33 cellular contexts compared by ENCODE assay signal in genomic region chr10:98675902-98676301, GRCh38.
"Had no signal": no experiment of that assay in that cellular context is flagged by ENCODE, and none has a peak within 500 bp of the region (broad histone marks: within the 10 kb centered on the region; RNA-seq: fewer than 3 reads in every experiment).

No MANE protein-coding gene starts in this region.

- H3K4me1 Mint-ChIP-seq: activated naive CD8-positive, alpha-beta T cell treated with anti-CD3 and anti-CD28 coated beads for 36 hours; activated naive CD8-positive, alpha-beta T cell treated with anti-CD3 and anti-CD28 coated beads, Interleukin-2, amount 50 U/mL, for 24 hours; activated T-helper 17 cell treated with anti-CD3 and anti-CD28 coated beads, Interleukin-2, amount 50 U/mL, for 72 hours had no signal

- H3K36me3 Mint-ChIP-seq: activated naive CD8-positive, alpha-beta T cell treated with anti-CD3 and anti-CD28 coated beads for 36 hours; WTC11 had no signal

- H3K4me3 ChIP-seq: adrenal gland, body of pancreas, esophagus muscularis mucosa, gastrocnemius medialis, heart left ventricle had no signal

- ATAC-seq: activated CD8-positive, alpha-beta T cell treated with anti-CD3 and anti-CD28 coated beads for 36 hours; activated naive CD8-positive, alpha-beta T cell treated with anti-CD3 and anti-CD28 coated beads, Interleukin-2, amount 50 U/mL, for 24 hours; activated T-cell treated with anti-CD3 and anti-CD28 coated beads, Interleukin-2, amount 50 U/mL, for 4 hours; activated T-helper 17 cell treated with anti-CD3 and anti-CD28 coated beads, Interleukin-2, amount 50 U/mL, for 72 hours; body of pancreas; effector memory CD8-positive, alpha-beta T cell; foreskin keratinocyte; gastrocnemius medialis; heart left ventricle; WTC11 had no signal

- FAIRE-seq: colon had no signal

- H3K27ac Mint-ChIP-seq: activated CD8-positive, alpha-beta T cell treated with anti-CD3 and anti-CD28 coated beads for 36 hours; activated naive CD8-positive, alpha-beta T cell treated with anti-CD3 and anti-CD28 coated beads for 36 hours; activated naive CD8-positive, alpha-beta T cell treated with anti-CD3 and anti-CD28 coated beads, Interleukin-2, amount 50 U/mL, for 24 hours; activated T-helper 17 cell treated with anti-CD3 and anti-CD28 coated beads, Interleukin-2, amount 50 U/mL, for 72 hours; effector memory CD8-positive, alpha-beta T cell; WTC11 had no signal

- H3K36me3 ChIP-seq: adrenal gland, esophagus muscularis mucosa, gastrocnemius medialis, heart left ventricle had no signal

- H3K9me3 ChIP-seq: adrenal gland, body of pancreas, esophagus muscularis mucosa, gastrocnemius medialis, heart left ventricle had no signal

- H3K4me3 Mint-ChIP-seq: activated CD8-positive, alpha-beta T cell treated with anti-CD3 and anti-CD28 coated beads for 36 hours; activated naive CD8-positive, alpha-beta T cell treated with anti-CD3 and anti-CD28 coated beads for 36 hours; activated naive CD8-positive, alpha-beta T cell treated with anti-CD3 and anti-CD28 coated beads, Interleukin-2, amount 50 U/mL, for 24 hours; activated T-cell treated with anti-CD3 and anti-CD28 coated beads, Interleukin-2, amount 50 U/mL, for 4 hours; activated T-helper 17 cell treated with anti-CD3 and anti-CD28 coated beads, Interleukin-2, amount 50 U/mL, for 72 hours; effector memory CD8-positive, alpha-beta T cell; WTC11 had no signal

- DNase-seq: activated CD4-positive, alpha-beta T cell treated with anti-CD3 and anti-CD28 coated beads for 1 hour; activated CD4-positive, alpha-beta T cell treated with anti-CD3 and anti-CD28 coated beads for 4 hours; activated CD4-positive, alpha-beta T cell treated with anti-CD3 and anti-CD28 coated beads, Interleukin-2, amount 50 U/mL, for 1 hour; activated CD4-positive, alpha-beta T cell treated with anti-CD3 and anti-CD28 coated beads, Interleukin-2, amount 50 U/mL, for 48 hours; activated CD8-positive, alpha-beta memory T cell treated with anti-CD3 and anti-CD28 coated beads for 24 hours; activated CD8-positive, alpha-beta T cell treated with anti-CD3 and anti-CD28 coated beads for 36 hours; activated effector memory CD4-positive, alpha-beta T cell treated with Interleukin-2 at 50 U/mL for 16 hours; activated gamma-delta T cell treated with Interleukin-2 at 50 U/mL for 16 hours; activated naive CD4-positive, alpha-beta T cell treated with anti-CD3 and anti-CD28 coated beads, Interleukin-2, amount 50 U/mL, for 16 hours; activated naive CD4-positive, alpha-beta T cell treated with Interleukin-2 at 50 U/mL for 16 hours; activated naive CD8-positive, alpha-beta T cell treated with anti-CD3 and anti-CD28 coated beads for 36 hours; activated naive CD8-positive, alpha-beta T cell treated with anti-CD3 and anti-CD28 coated beads, Interleukin-2, amount 50 U/mL, for 24 hours; activated T-cell treated with anti-CD3 and anti-CD28 coated beads, Interleukin-2, amount 50 U/mL, for 4 hours; adrenal gland; amygdala; aorta; body of pancreas; caudate nucleus; cortex of kidney; dermis blood vessel endothelial cell; effector CD4-positive, alpha-beta T cell; effector memory CD8-positive, alpha-beta T cell; erythroblast; foreskin keratinocyte; gastrocnemius medialis; glutamatergic neuron; heart left ventricle; T-helper 2 cell had no signal

- H3K27ac ChIP-seq: adrenal gland, body of pancreas, esophagus muscularis mucosa, foreskin keratinocyte, gastrocnemius medialis, heart left ventricle, VCaP had no signal

- H3K4me1 ChIP-seq: adrenal gland, body of pancreas, foreskin keratinocyte, gastrocnemius medialis, heart left ventricle had no signal

- H3K27me3 ChIP-seq: adrenal gland, body of pancreas, esophagus muscularis mucosa, foreskin keratinocyte, gastrocnemius medialis had no signal

- H3K9me3 Mint-ChIP-seq: activated CD8-positive, alpha-beta T cell treated with anti-CD3 and anti-CD28 coated beads for 36 hours; activated naive CD8-positive, alpha-beta T cell treated with anti-CD3 and anti-CD28 coated beads for 36 hours; activated naive CD8-positive, alpha-beta T cell treated with anti-CD3 and anti-CD28 coated beads, Interleukin-2, amount 50 U/mL, for 24 hours; activated T-cell treated with anti-CD3 and anti-CD28 coated beads, Interleukin-2, amount 50 U/mL, for 4 hours; activated T-helper 17 cell treated with anti-CD3 and anti-CD28 coated beads, Interleukin-2, amount 50 U/mL, for 72 hours; effector memory CD8-positive, alpha-beta T cell had no signal
